16 cellular contexts compared by ENCODE assay signal in genomic region chr3:63990204-63990603, GRCh38.
"Had no signal": no experiment of that assay in that cellular context is flagged by ENCODE, and none has a peak within 500 bp of the region (broad histone marks: within the 10 kb centered on the region; RNA-seq: fewer than 3 reads in every experiment).

No MANE protein-coding gene starts in this region.

- H3K9me3 Mint-ChIP-seq: activated naive CD4-positive, alpha-beta T cell treated with anti-CD3 and anti-CD28 coated beads for 36 hours; activated T-helper 17 cell treated with anti-CD3 and anti-CD28 coated beads, Interleukin-2, amount 50 U/mL, for 72 hours; brain; immature natural killer cell had no signal

- H3K27ac Mint-ChIP-seq: brain had no signal

- H3K4me3 ChIP-seq: ovary, SK-N-MC, upper lobe of left lung had no signal

- DNase-seq: activated CD8-positive, alpha-beta memory T cell treated with anti-CD3 and anti-CD28 coated beads, Interleukin-2, amount 50 U/mL, for 48 hours; activated naive CD4-positive, alpha-beta T cell treated with anti-CD3 and anti-CD28 coated beads for 36 hours; amygdala; cortex of kidney; effector CD8-positive, alpha-beta T cell; immature natural killer cell; ovary; stimulated activated CD4-positive, alpha-beta T cell treated with anti-CD3 and anti-CD28 coated beads, Interleukin-2, amount 100 ng/mL, for 48 hours; stimulated activated naive CD4-positive, alpha-beta T cell treated with Interleukin-2 at 50 U/mL for 16 hours; T1000 had no signal

- H3K36me3 ChIP-seq: ovary had no signal

- H3K4me3 Mint-ChIP-seq: activated naive CD4-positive, alpha-beta T cell treated with anti-CD3 and anti-CD28 coated beads for 36 hours; activated T-helper 17 cell treated with anti-CD3 and anti-CD28 coated beads, Interleukin-2, amount 50 U/mL, for 72 hours; brain; immature natural killer cell had no signal

- H3K27me3 Mint-ChIP-seq: activated T-helper 17 cell treated with anti-CD3 and anti-CD28 coated beads, Interleukin-2, amount 50 U/mL, for 72 hours; brain had no signal

- ATAC-seq: activated CD4-positive, CD25-positive, alpha-beta regulatory T cell treated with anti-CD3 and anti-CD28 coated beads, Interleukin-2, amount 50 U/mL, for 24 hours; activated T-helper 17 cell treated with anti-CD3 and anti-CD28 coated beads, Interleukin-2, amount 50 U/mL, for 72 hours had no signal

- H3K9me3 ChIP-seq: ovary, upper lobe of left lung had no signal

- H3K27me3 ChIP-seq: ovary, upper lobe of left lung had no signal

- H3K27ac ChIP-seq: epithelial cell of prostate, ovary, SK-N-MC, upper lobe of left lung had no signal
